Comparison of ENCODE assay signal across 23 cellular contexts in the genomic region with DNA sequence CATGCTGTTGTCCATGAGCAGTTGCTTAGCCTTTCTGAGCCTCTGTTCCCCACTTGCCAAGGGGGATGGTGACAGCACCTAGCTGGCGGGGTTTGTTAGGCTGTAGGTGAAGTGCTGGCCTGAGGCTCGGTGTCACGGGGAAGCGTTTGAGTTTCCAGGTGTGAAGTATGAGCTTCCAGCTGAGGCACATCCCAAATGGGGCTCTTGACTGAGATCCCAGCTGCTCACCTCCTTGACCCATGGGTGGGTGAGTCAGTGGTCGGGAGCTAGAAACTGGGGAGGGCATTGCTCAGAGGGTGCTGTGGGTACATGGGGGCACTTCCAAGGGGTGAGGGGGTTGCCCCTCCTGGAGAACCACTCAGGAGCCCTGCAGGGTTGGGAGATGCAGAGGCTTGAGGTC.
"Had no signal": no experiment of that assay in that cellular context is flagged by ENCODE, and none has a peak within 500 bp of the region (broad histone marks: within the 10 kb centered on the region; RNA-seq: fewer than 3 reads in every experiment).

No MANE protein-coding gene starts in this region.

- H3K36me3 ChIP-seq: gastrocnemius medialis, ovary, sigmoid colon, tibial artery had no signal

- H3K36me3 Mint-ChIP-seq: memory B cell; mesothelial cell of epicardium; naive B cell; stimulated activated memory B cell treated with anti-CD40 and anti-IgM and Interleukin-4, amounts not matched to agents 10 μg/mL and 1 μg/mL and 100 μg/mL, for 72 hours; type B pancreatic cell had no signal

- H3K4me3 Mint-ChIP-seq: memory B cell; mesothelial cell of epicardium; naive B cell; nephron progenitor cell; stimulated activated memory B cell treated with anti-CD40 and anti-IgM and Interleukin-4, amounts not matched to agents 10 μg/mL and 1 μg/mL and 100 μg/mL, for 72 hours; type B pancreatic cell had no signal

- DNase-seq: effector CD4-positive, alpha-beta T cell; foreskin fibroblast; gastrocnemius medialis; mucosa of descending colon; naive B cell; nephron progenitor cell; occipital lobe; ovary; sigmoid colon; stimulated activated CD4-positive, alpha-beta T cell treated with anti-CD3 and anti-CD28 coated beads, Interleukin-4, amount 100 ng/mL, for 4 hours; stimulated activated naive CD8-positive, alpha-beta T cell treated with anti-CD3 and anti-CD28 coated beads, Interleukin-15, Interleukin-2, amounts not matched to agents 100 U/mL and 50 U/mL, for 24 hours; substantia nigra; testis had no signal

- H3K4me3 ChIP-seq: dorsolateral prefrontal cortex, gastrocnemius medialis, lung, mucosa of descending colon, ovary, sigmoid colon, testis, tibial artery had no signal

- ATAC-seq: gastrocnemius medialis; left lobe of liver; mucosa of descending colon; stimulated activated memory B cell treated with anti-CD40 and anti-IgM and Interleukin-4, amounts not matched to agents 10 μg/mL and 1 μg/mL and 100 μg/mL, for 72 hours; stimulated activated naive CD8-positive, alpha-beta T cell treated with anti-CD3 and anti-CD28 coated beads, Interleukin-15, Interleukin-2, amounts not matched to agents 100 U/mL and 50 U/mL, for 24 hours had no signal

- H3K27ac ChIP-seq: dorsolateral prefrontal cortex, epithelial cell of prostate, gastrocnemius medialis, ovary, sigmoid colon, testis, tibial artery had no signal

- H3K4me1 ChIP-seq: gastrocnemius medialis, sigmoid colon, tibial artery had no signal

- H3K27ac Mint-ChIP-seq: memory B cell; mesothelial cell of epicardium; nephron progenitor cell; progenitor cell of endocrine pancreas; stimulated activated memory B cell treated with anti-CD40 and anti-IgM and Interleukin-4, amounts not matched to agents 10 μg/mL and 1 μg/mL and 100 μg/mL, for 72 hours; type B pancreatic cell had no signal

- H3K27me3 ChIP-seq: dorsolateral prefrontal cortex, gastrocnemius medialis, ovary, sigmoid colon, testis had no signal

- H3K9me3 ChIP-seq: gastrocnemius medialis, mucosa of descending colon, ovary, sigmoid colon, testis, tibial artery had no signal

- H3K9me3 Mint-ChIP-seq: mesothelial cell of epicardium; naive B cell; stimulated activated memory B cell treated with anti-CD40 and anti-IgM and Interleukin-4, amounts not matched to agents 10 μg/mL and 1 μg/mL and 100 μg/mL, for 72 hours had no signal
